Comparison of ENCODE assay signal across 14 cellular contexts in genomic region chr1:4939266-4939665, GRCh38.
"Had no signal": no experiment of that assay in that cellular context is flagged by ENCODE, and none has a peak within 500 bp of the region (broad histone marks: within the 10 kb centered on the region; RNA-seq: fewer than 3 reads in every experiment).

No MANE protein-coding gene starts in this region.

- H3K36me3 Mint-ChIP-seq: natural killer cell; stimulated activated naive B cell treated with anti-CD40 and anti-IgM and Interleukin-4, amounts not matched to agents 10 μg/mL and 1 μg/mL and 100 μg/mL, for 72 hours had no signal

- H3K4me1 ChIP-seq: colonic mucosa, right lobe of liver, spleen had no signal

- H3K4me3 Mint-ChIP-seq: natural killer cell; stimulated activated naive B cell treated with anti-CD40 and anti-IgM and Interleukin-4, amounts not matched to agents 10 μg/mL and 1 μg/mL and 100 μg/mL, for 72 hours had no signal

- H3K36me3 ChIP-seq: colonic mucosa, right lobe of liver, spleen had no signal

- H3K27ac Mint-ChIP-seq: natural killer cell; stimulated activated naive B cell treated with anti-CD40 and anti-IgM and Interleukin-4, amounts not matched to agents 10 μg/mL and 1 μg/mL and 100 μg/mL, for 72 hours had no signal

- DNase-seq: activated CD4-positive, alpha-beta T cell treated with anti-CD3 and anti-CD28 coated beads, Interleukin-2, amount 50 U/mL, for 48 hours; activated CD4-positive, CD25-positive, alpha-beta regulatory T cell treated with anti-CD3 and anti-CD28 coated beads, Interleukin-2, amount 50 U/mL, for 72 hours; caudate nucleus; colonic mucosa; effector CD8-positive, alpha-beta T cell; glutamatergic neuron; natural killer cell; nucleus accumbens; right lobe of liver; spleen; stimulated activated CD4-positive, alpha-beta T cell treated with anti-CD3 and anti-CD28 coated beads, Interleukin-1b, Interleukin-23, amount 100 ng/mL, for 48 hours; stimulated activated naive B cell treated with anti-CD40 and anti-IgM and Interleukin-4, amounts not matched to agents 10 μg/mL and 1 μg/mL and 100 μg/mL, for 72 hours; substantia nigra; trophoblast cell had no signal

- H3K27me3 ChIP-seq: colonic mucosa, right lobe of liver, spleen had no signal

- H3K9me3 ChIP-seq: colonic mucosa, right lobe of liver had no signal

- H3K4me1 Mint-ChIP-seq: natural killer cell; stimulated activated naive B cell treated with anti-CD40 and anti-IgM and Interleukin-4, amounts not matched to agents 10 μg/mL and 1 μg/mL and 100 μg/mL, for 72 hours had no signal

- H3K27ac ChIP-seq: colonic mucosa, right lobe of liver, spleen had no signal

- H3K4me3 ChIP-seq: colonic mucosa, right lobe of liver, spleen had no signal

- ATAC-seq: natural killer cell; stimulated activated naive B cell treated with anti-CD40 and anti-IgM and Interleukin-4, amounts not matched to agents 10 μg/mL and 1 μg/mL and 100 μg/mL, for 72 hours had no signal
